11 cellular contexts compared by ENCODE assay signal in genomic region chr7:157585113-157585861, GRCh38.
DNase-seq lines count a peak whose midpoint lies in the region; ATAC-seq and TF ChIP-seq lines count a peak whose summit lies in the region.
"Had no signal": no experiment of that assay in that cellular context is flagged by ENCODE, and none has a peak within 500 bp of the region (broad histone marks: within the 10 kb centered on the region; RNA-seq: fewer than 3 reads in every experiment).

No MANE protein-coding gene starts in this region.

- peak overlapping the region; percentile 26 for H2AFZ ChIP-seq in neural progenitor cell (replicated peaks)

- TF ChIP-seq CTCF in neural progenitor cell (IDR thresholded peaks at IDR 0.05) (no peak), foreskin keratinocyte (conservative IDR thresholded peaks at IDR 0.05) (no peak), brain microvascular endothelial cell (IDR thresholded peaks at IDR 0.05; ENCODE audit: low read depth, low read length, missing control alignments) (no peak)

- H3K4me2 ChIP-seq in neural progenitor cell = no peak overlapping the region

- DNase-seq in activated CD8-positive, alpha-beta memory T cell treated with anti-CD3 and anti-CD28 coated beads, Interleukin-2, amount 10 ng/mL, durations not matched to agents 7 days and 5 days = no peak
- no peak for DNase-seq in activated CD8-positive, alpha-beta memory T cell treated with anti-CD3 and anti-CD28 coated beads for 24 hours
- DNase-seq in activated naive CD4-positive, alpha-beta T cell treated with anti-CD3 and anti-CD28 coated beads, Interleukin-2, amount 50 U/mL, for 72 hours (ENCODE audit: low spot score in 2 of 2) = no peak
- peak; percentile 24 for DNase-seq in neural progenitor cell (ENCODE audit: low spot score)
- DNase-seq in foreskin keratinocyte = no peak
- DNase-seq in A172 (ENCODE audit: low spot score) = no peak
- DNase-seq in brain microvascular endothelial cell = no peak
- DNase-seq: mammary epithelial cell, NCI-H2029, ovary had no signal

- H3K9ac ChIP-seq in neural progenitor cell = no peak overlapping the region

- H3K36me3 ChIP-seq in KOPT-K1 (ENCODE audit: insufficient read depth, low read length) (peaks cover 8% of the 10 kb centered on the region; the same call in 1 of the 2 replicates), neural progenitor cell (no peaks in the 10 kb centered on the region), brain microvascular endothelial cell (replicated peaks) (no peaks in the 10 kb centered on the region)
- H3K36me3 ChIP-seq: ovary had no signal

- peaks cover 12% of the 10 kb centered on the region for H3K4me1 ChIP-seq in neural progenitor cell
- no peaks in the 10 kb centered on the region for H3K4me1 ChIP-seq in foreskin keratinocyte

- ATAC-seq in activated CD8-positive, alpha-beta memory T cell treated with anti-CD3 and anti-CD28 coated beads, Interleukin-2, amount 10 ng/mL, durations not matched to agents 7 days and 5 days = no peak
- ATAC-seq in activated naive CD4-positive, alpha-beta T cell treated with anti-CD3 and anti-CD28 coated beads, Interleukin-2, amount 50 U/mL, for 72 hours = peak in 1 of 2 donors; percentile 83
- no peak for ATAC-seq in foreskin keratinocyte

- H3F3A ChIP-seq in neural progenitor cell (ENCODE audit: low read depth) = no peaks in the 10 kb centered on the region

- H3K4me1 Mint-ChIP-seq in activated CD8-positive, alpha-beta memory T cell treated with anti-CD3 and anti-CD28 coated beads, Interleukin-2, amount 10 ng/mL, durations not matched to agents 7 days and 5 days = peaks cover 8% of the 10 kb centered on the region
- H3K4me1 Mint-ChIP-seq in neural progenitor cell = peaks cover 40% of the 10 kb centered on the region

- H3K9me3 ChIP-seq in KOPT-K1 (ENCODE audit: insufficient read depth, low read length, poor library complexity, severe bottlenecking) (no peaks in the 10 kb centered on the region), neural progenitor cell (ENCODE audit: low read depth) (no peaks in the 10 kb centered on the region)
- H3K9me3 ChIP-seq: ovary had no signal

- in situ Hi-C loops in brain microvascular endothelial cell (cut with HindIII; ENCODE audit: low pct_ligation_motif_present, low sequenced_read_pairs) = no loop called here

- H3K27ac ChIP-seq in KOPT-K1 (ENCODE audit: low read depth, low read length, poor library complexity, severe bottlenecking) (peak overlapping the region; percentile 20), neural progenitor cell (no peak overlapping the region), foreskin keratinocyte (no peak overlapping the region), brain microvascular endothelial cell (no peak overlapping the region)
- H3K27ac ChIP-seq: ovary had no signal

- H4K20me1 ChIP-seq in neural progenitor cell (ENCODE audit: low read depth) = no peaks in the 10 kb centered on the region

- H3K27ac Mint-ChIP-seq in activated CD8-positive, alpha-beta memory T cell treated with anti-CD3 and anti-CD28 coated beads, Interleukin-2, amount 10 ng/mL, durations not matched to agents 7 days and 5 days = no peak overlapping the region
- peak overlapping the region; percentile 61 to 81 for H3K27ac Mint-ChIP-seq in activated naive CD4-positive, alpha-beta T cell treated with anti-CD3 and anti-CD28 coated beads, Interleukin-2, amount 50 U/mL, for 72 hours
- H3K27ac Mint-ChIP-seq in neural progenitor cell = no peak overlapping the region

- peak overlapping the region; percentile 30 for H3K4me3 Mint-ChIP-seq in activated CD8-positive, alpha-beta memory T cell treated with anti-CD3 and anti-CD28 coated beads, Interleukin-2, amount 10 ng/mL, durations not matched to agents 7 days and 5 days
- no peak overlapping the region for H3K4me3 Mint-ChIP-seq in neural progenitor cell

- peaks cover 88% of the 10 kb centered on the region for H3K27me3 ChIP-seq in neural progenitor cell
- no peaks in the 10 kb centered on the region for H3K27me3 ChIP-seq in foreskin keratinocyte
- no peaks in the 10 kb centered on the region for H3K27me3 ChIP-seq in brain microvascular endothelial cell (replicated peaks)
- H3K27me3 ChIP-seq: ovary had no signal

- H3K27me3 Mint-ChIP-seq in activated CD8-positive, alpha-beta memory T cell treated with anti-CD3 and anti-CD28 coated beads, Interleukin-2, amount 10 ng/mL, durations not matched to agents 7 days and 5 days = peaks cover 65% of the 10 kb centered on the region
- H3K27me3 Mint-ChIP-seq in neural progenitor cell (ENCODE audit: insufficient read depth, low read depth) = peaks cover 9% of the 10 kb centered on the region

- no peaks in the 10 kb centered on the region for H3K9me3 Mint-ChIP-seq in activated CD8-positive, alpha-beta memory T cell treated with anti-CD3 and anti-CD28 coated beads, Interleukin-2, amount 10 ng/mL, durations not matched to agents 7 days and 5 days (ENCODE audit: low read depth)
- no peaks in the 10 kb centered on the region for H3K9me3 Mint-ChIP-seq in activated naive CD4-positive, alpha-beta T cell treated with anti-CD3 and anti-CD28 coated beads, Interleukin-2, amount 50 U/mL, for 72 hours
- no peaks in the 10 kb centered on the region for H3K9me3 Mint-ChIP-seq in neural progenitor cell

- no peaks in the 10 kb centered on the region for H3K36me3 Mint-ChIP-seq in activated CD8-positive, alpha-beta memory T cell treated with anti-CD3 and anti-CD28 coated beads, Interleukin-2, amount 10 ng/mL, durations not matched to agents 7 days and 5 days
- peaks cover 5 to 7% of the 10 kb centered on the region in 2 donors for H3K36me3 Mint-ChIP-seq in activated naive CD4-positive, alpha-beta T cell treated with anti-CD3 and anti-CD28 coated beads, Interleukin-2, amount 50 U/mL, for 72 hours
- peaks cover 39% of the 10 kb centered on the region for H3K36me3 Mint-ChIP-seq in neural progenitor cell

- H3K79me2 ChIP-seq in neural progenitor cell (ENCODE audit: low read depth) = no peaks in the 10 kb centered on the region

- CTCF ChIA-PET in activated CD8-positive, alpha-beta memory T cell treated with anti-CD3 and anti-CD28 coated beads, Interleukin-2, amount 10 ng/mL, durations not matched to agents 7 days and 5 days (lab: Charles Lee) = interaction anchor here (1.1 kb wide), 1 partner anchor 10 kb away, joined by 3 read pairs; no protein-coding TSS in a partner anchor

- no peak overlapping the region for H3K4me3 ChIP-seq in neural progenitor cell
- no peak overlapping the region for H3K4me3 ChIP-seq in brain microvascular endothelial cell (ENCODE audit: low read depth, low read length)
- H3K4me3 ChIP-seq: ovary had no signal

Comparison
In these comparisons a context has a peak if more than half of its experiments do, and no peak if none do; other contexts are left out.
1. H3K27ac Mint-ChIP-seq: peak in activated naive CD4-positive, alpha-beta T cell treated with anti-CD3 and anti-CD28 coated beads, Interleukin-2, amount 50 U/mL, for 72 hours (2 of 2); none in activated CD8-positive, alpha-beta memory T cell treated with anti-CD3 and anti-CD28 coated beads, Interleukin-2, amount 10 ng/mL, durations not matched to agents 7 days and 5 days (single experiment) and neural progenitor cell (single experiment).